16 cellular contexts compared by ENCODE assay signal in genomic region chr10:98296514-98296913, GRCh38. TPM values are rescaled to one million over a fixed set of nuclear protein-coding genes. Genes with fewer than 3 reads are reported as not detected.
DNase-seq lines count a peak whose midpoint lies in the region; ATAC-seq and TF ChIP-seq lines count a peak whose summit lies in the region.
"Had no signal": no experiment of that assay in that cellular context is flagged by ENCODE, and none has a peak within 500 bp of the region (broad histone marks: within the 10 kb centered on the region; RNA-seq: fewer than 3 reads in every experiment).

No MANE protein-coding gene starts in this region.

- CTCF ChIA-PET in PC-9 (lab: Charles Lee): interaction anchor here (0.6 kb wide), 1 partner anchor 34 kb away, joined by 3 read pairs; no protein-coding TSS in a partner anchor

- H3K79me2 ChIP-seq in GM23248 (ENCODE audit: insufficient read depth): no peaks in the 10 kb centered on the region
- no peaks in the 10 kb centered on the region for H3K79me2 ChIP-seq in PC-9 (ENCODE audit: low read depth)
- no peaks in the 10 kb centered on the region for H3K79me2 ChIP-seq in osteoblast (ENCODE audit: insufficient read depth, low read length)

- H4K20me1 ChIP-seq in GM23248 (ENCODE audit: insufficient read depth) (no peaks in the 10 kb centered on the region), PC-9 (ENCODE audit: insufficient read depth) (no peaks in the 10 kb centered on the region), osteoblast (ENCODE audit: insufficient read depth, low read length) (no peaks in the 10 kb centered on the region)

- H3K27ac ChIP-seq in GM23248 (no peak overlapping the region), PC-9 (peak overlapping the region; percentile 55; the same call in 1 of the 2 replicates), osteoblast (ENCODE audit: low read depth, low read length) (no peak overlapping the region)
- H3K27ac ChIP-seq: gastroesophageal sphincter, SK-N-MC had no signal

- H3K4me3 ChIP-seq in GM23248 (no peak overlapping the region), PC-9 (no peak overlapping the region), osteoblast (ENCODE audit: insufficient read depth, low read length) (no peak overlapping the region)
- H3K4me3 ChIP-seq: gastroesophageal sphincter, SK-N-MC had no signal

- POLR2A ChIA-PET in PC-9 (lab: Charles Lee; ENCODE audit: unreplicated experiment): no interaction called here

- H3K9me3 ChIP-seq in GM23248 (ENCODE audit: low read depth) (no peaks in the 10 kb centered on the region), PC-9 (ENCODE audit: insufficient read depth, low read depth) (no peaks in the 10 kb centered on the region), osteoblast (ENCODE audit: low read depth, low read length) (no peaks in the 10 kb centered on the region)
- H3K9me3 ChIP-seq: BE2C, gastroesophageal sphincter had no signal

- DNase-seq in GM23248 (peak; percentile 42), PC-9 (no peak), osteoblast (ENCODE audit: insufficient read length, low spot score, missing footprints) (no peak), kidney glomerular epithelial cell (lab: John Stamatoyannopoulos, UW) (no peak), KG1 (lab: John Stamatoyannopoulos, UW) (no peak)
- DNase-seq in activated CD8-positive, alpha-beta memory T cell treated with anti-CD3 and anti-CD28 coated beads, Interleukin-2, amount 50 U/mL, for 4 hours: no peak
- DNase-seq: activated CD4-positive, alpha-beta T cell treated with anti-CD3 and anti-CD28 coated beads, Interleukin-2, amount 50 U/mL, for 1 hour; activated naive CD8-positive, alpha-beta T cell treated with anti-CD3 and anti-CD28 coated beads for 36 hours; activated T-cell treated with anti-CD3 and anti-CD28 coated beads, Interleukin-2, amount 50 U/mL, for 4 hours; BE2C; DND-41; NCI-H1105 had no signal

- H3K36me3 ChIP-seq in GM23248 (ENCODE audit: low read depth) (no peaks in the 10 kb centered on the region), PC-9 (ENCODE audit: low read depth) (no peaks in the 10 kb centered on the region), osteoblast (ENCODE audit: insufficient read depth, low read length) (no peaks in the 10 kb centered on the region)
- H3K36me3 ChIP-seq: BE2C, gastroesophageal sphincter had no signal

- TF ChIP-seq CTCF in PC-9 (conservative IDR thresholded peaks at IDR 0.05) (no peak), osteoblast (IDR thresholded peaks at IDR 0.05; ENCODE audit: extremely low read depth, low read depth, low read length) (peak; percentile 21)

- H3K9ac ChIP-seq in GM23248: no peak overlapping the region

- no peak overlapping the region for H3K4me2 ChIP-seq in GM23248 (ENCODE audit: unreplicated experiment)
- peak overlapping the region; percentile 63 for H3K4me2 ChIP-seq in PC-9
- H3K4me2 ChIP-seq in osteoblast (ENCODE audit: insufficient read depth, low read length): peak overlapping the region; percentile 56

- H3K4me1 ChIP-seq in GM23248 (ENCODE audit: insufficient read depth) (peaks cover 32% of the 10 kb centered on the region), PC-9 (replicated peaks; ENCODE audit: insufficient read depth) (peaks cover 56% of the 10 kb centered on the region), osteoblast (ENCODE audit: insufficient read depth, low read length) (peaks cover 17% of the 10 kb centered on the region)
- H3K4me1 ChIP-seq: BE2C had no signal

- H2AFZ ChIP-seq in GM23248 (no peak overlapping the region), PC-9 (peak overlapping the region; percentile 27; the same call in 1 of the 2 replicates), osteoblast (ENCODE audit: low read length) (peak overlapping the region; percentile 3)

- WGBS in GM23248 (ENCODE audit: low coverage in 1 of 2, low lambda C conversion rate in 2 of 2, missing lambda C conversion rate in 2 of 2), 2 experiments: 100% methylated on average over 1 of the region's 1 CpG

- peaks cover 8% of the 10 kb centered on the region; the same call in 1 of the 2 replicates for H3F3A ChIP-seq in GM23248 (ENCODE audit: insufficient read depth)
- peaks cover 22% of the 10 kb centered on the region for H3F3A ChIP-seq in PC-9 (ENCODE audit: insufficient read depth, low read depth)

- in situ Hi-C loops in GM23248 (cut with MboI): no loop called here

- H3K27me3 ChIP-seq in GM23248 (replicated peaks; ENCODE audit: insufficient read depth) (no peaks in the 10 kb centered on the region), PC-9 (ENCODE audit: insufficient read depth, low read depth) (no peaks in the 10 kb centered on the region), osteoblast (ENCODE audit: insufficient read depth, low read length) (peaks cover 22% of the 10 kb centered on the region)
- H3K27me3 ChIP-seq: BE2C had no signal

- intact Hi-C loops in PC-9 (cut with micrococcal nuclease; ENCODE audit: unreplicated experiment): no loop called here

- no TSS peak for BruUV-seq in PC-9 (replicated peaks; lab: Mats Ljungman, UMichigan)

- H3K9me2 ChIP-seq in GM23248 (ENCODE audit: insufficient read depth) (no peaks in the 10 kb centered on the region), PC-9 (ENCODE audit: insufficient read depth) (no peaks in the 10 kb centered on the region)

- ATAC-seq in esophagus mucosa (peak; percentile 70), GM19455 (IDR thresholded peaks at IDR 0.05; ENCODE audit: unreplicated experiment) (no peak)
- ATAC-seq: activated T-cell treated with anti-CD3 and anti-CD28 coated beads, Interleukin-2, amount 50 U/mL, for 4 hours; gastroesophageal sphincter had no signal

RNA-seq across cellular contexts. Expression of gene LOXL4, which starts 28.5 kb away (rescaled TPM):
- total RNA-seq in GM23248 (2014; rRNA removed; shearing (Covaris generic)): 496 and 507 TPM in 2 replicates
- 319 and 320 TPM in 2 replicates for polyA plus RNA-seq in GM23248 (2016; fragmentation: Nextera tagmentation; extraction: Ambion mirVana)
- 2.5 and 3.5 TPM in 2 replicates for total RNA-seq in PC-9 (2021)
- 1.1 TPM for total RNA-seq in esophagus mucosa
- total RNA-seq in osteoblast: 28.6 and 36.6 TPM in 2 replicates
- total RNA-seq: activated naive CD8-positive, alpha-beta T cell treated with anti-CD3 and anti-CD28 coated beads for 36 hours; activated T-cell treated with anti-CD3 and anti-CD28 coated beads, Interleukin-2, amount 50 U/mL, for 4 hours had no signal

Comparison
In these comparisons a context has a peak if more than half of its experiments do, and no peak if none do; other contexts are left out.
1. RNA of gene LOXL4, which starts 28.5 kb away (total RNA-seq): 496 to 507 TPM in GM23248; 28.6 to 36.6 TPM in osteoblast, 2.5 to 3.5 TPM in PC-9 and 1.1 TPM in esophagus mucosa (single experiment); every median in the first group is over 10 times any median in the second.